In genomic region chr3:33798418-33799201, GRCh38 we compare ENCODE assay signal across 8 cellular contexts. TPM values are rescaled to one million over a fixed set of nuclear protein-coding genes. Genes with fewer than 3 reads are reported as not detected.
DNase-seq lines count a peak whose midpoint lies in the region; ATAC-seq and TF ChIP-seq lines count a peak whose summit lies in the region.

A gene with protein sequence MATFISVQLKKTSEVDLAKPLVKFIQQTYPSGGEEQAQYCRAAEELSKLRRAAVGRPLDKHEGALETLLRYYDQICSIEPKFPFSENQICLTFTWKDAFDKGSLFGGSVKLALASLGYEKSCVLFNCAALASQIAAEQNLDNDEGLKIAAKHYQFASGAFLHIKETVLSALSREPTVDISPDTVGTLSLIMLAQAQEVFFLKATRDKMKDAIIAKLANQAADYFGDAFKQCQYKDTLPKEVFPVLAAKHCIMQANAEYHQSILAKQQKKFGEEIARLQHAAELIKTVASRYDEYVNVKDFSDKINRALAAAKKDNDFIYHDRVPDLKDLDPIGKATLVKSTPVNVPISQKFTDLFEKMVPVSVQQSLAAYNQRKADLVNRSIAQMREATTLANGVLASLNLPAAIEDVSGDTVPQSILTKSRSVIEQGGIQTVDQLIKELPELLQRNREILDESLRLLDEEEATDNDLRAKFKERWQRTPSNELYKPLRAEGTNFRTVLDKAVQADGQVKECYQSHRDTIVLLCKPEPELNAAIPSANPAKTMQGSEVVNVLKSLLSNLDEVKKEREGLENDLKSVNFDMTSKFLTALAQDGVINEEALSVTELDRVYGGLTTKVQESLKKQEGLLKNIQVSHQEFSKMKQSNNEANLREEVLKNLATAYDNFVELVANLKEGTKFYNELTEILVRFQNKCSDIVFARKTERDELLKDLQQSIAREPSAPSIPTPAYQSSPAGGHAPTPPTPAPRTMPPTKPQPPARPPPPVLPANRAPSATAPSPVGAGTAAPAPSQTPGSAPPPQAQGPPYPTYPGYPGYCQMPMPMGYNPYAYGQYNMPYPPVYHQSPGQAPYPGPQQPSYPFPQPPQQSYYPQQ (plus strand): TSS chr3:33798630. CDS start chr3:33798729, 99 bp downstream.

- H3K27me3 Mint-ChIP-seq in naive thymus-derived CD8-positive, alpha-beta T cell: no peaks in the 10 kb centered on the region

- no peaks in the 10 kb centered on the region for H3K9me3 ChIP-seq in fibroblast of lung (ENCODE audit: control insufficient read depth, insufficient read depth, low read depth, low read length)

- H3K4me1 ChIP-seq in KMS-11 (ENCODE audit: low read depth, poor library complexity, severe bottlenecking) (peaks cover 24% of the 10 kb centered on the region), fibroblast of lung (ENCODE audit: control insufficient read depth, extremely low read depth, insufficient read depth, low read length) (no peaks in the 10 kb centered on the region)

- no peaks in the 10 kb centered on the region for H3K9me3 Mint-ChIP-seq in naive thymus-derived CD8-positive, alpha-beta T cell

- H3K4me2 ChIP-seq in KMS-11: peak within 1 kb of the TSS; percentile 82
- H3K4me2 ChIP-seq in fibroblast of lung (ENCODE audit: extremely low read depth, insufficient read depth, low read length): peak within 1 kb of the TSS; percentile 92

- H2AFZ ChIP-seq in KMS-11 (ENCODE audit: low read depth) (peak within 1 kb of the TSS; percentile 82), fibroblast of lung (ENCODE audit: low read length) (peak within 1 kb of the TSS; percentile 89)

- H3K4me3 ChIP-seq in KMS-11 (IDR thresholded peaks at IDR 0.05; ENCODE audit: insufficient read depth, low read depth, low read length): peak within 1 kb of the TSS; percentile 52
- peak within 1 kb of the TSS; percentile 89 to 98 (median 95) for H3K4me3 ChIP-seq in fibroblast of lung (replicated peaks in 1 of 4; ENCODE audit: control extremely low read depth in 1 of 4, insufficient read depth in 1 of 4, low read depth in 3 of 4, low read length in 4 of 4)

- TF ChIP-seq CTCF in KMS-11 (conservative IDR thresholded peaks at IDR 0.05; ENCODE audit: low read depth, low read length) (no peak), fibroblast of lung (conservative IDR thresholded peaks at IDR 0.05 in 1 of 2, IDR thresholded peaks at IDR 0.05 in 1 of 2; ENCODE audit: low read depth in 1 of 2, low read length in 2 of 2) (peak in 1 of 2 donors; percentile 4)

- DNase-seq in Daoy (ENCODE audit: low read depth) (peak; percentile 91), RPMI7951 (ENCODE audit: low read depth) (peak; percentile 90), fibroblast of lung (ENCODE audit: low read depth in 2 of 2) (peak; percentile 94 to 95)
- DNase-seq in activated T-helper 1 cell treated with anti-CD3 and anti-CD28 coated beads, Interleukin-2, amount 50 U/mL, for 16 hours (ENCODE audit: low read depth in 1 of 2, low spot score in 1 of 2): peak; percentile 72 to 82
- peak; percentile 77 to 95 (median 86) for DNase-seq in naive thymus-derived CD8-positive, alpha-beta T cell
- peak; percentile 74 to 89 (median 80) for DNase-seq in stimulated activated naive CD4-positive, alpha-beta T cell (lab: John Stamatoyannopoulos, UW)

- peaks cover 0 to 21% (median 4%) of the 10 kb centered on the region in 3 donors for H3K36me3 Mint-ChIP-seq in naive thymus-derived CD8-positive, alpha-beta T cell

- ATAC-seq in GM21737 (IDR thresholded peaks at IDR 0.05; ENCODE audit: unreplicated experiment): peak; percentile 90
- ATAC-seq in naive thymus-derived CD8-positive, alpha-beta T cell: peak; percentile 80 to 83

- H3K9ac ChIP-seq in KMS-11: peak within 1 kb of the TSS; percentile 70
- H3K9ac ChIP-seq in fibroblast of lung (ENCODE audit: insufficient read depth, low read length): peak within 1 kb of the TSS; percentile 98

- peak within 1 kb of the TSS; percentile 94 to 99 (median 98) for H3K27ac Mint-ChIP-seq in naive thymus-derived CD8-positive, alpha-beta T cell

- peak within 1 kb of the TSS; percentile 91 to 100 (median 98) for H3K4me3 Mint-ChIP-seq in naive thymus-derived CD8-positive, alpha-beta T cell

- no peaks in the 10 kb centered on the region for H3K27me3 ChIP-seq in KMS-11 (ENCODE audit: insufficient read depth, low read depth)
- no peaks in the 10 kb centered on the region for H3K27me3 ChIP-seq in fibroblast of lung (ENCODE audit: control insufficient read depth, insufficient read depth, low read length)

- peaks cover 28% of the 10 kb centered on the region; the same call in 1 of the 2 replicates for H3K79me2 ChIP-seq in KMS-11 (ENCODE audit: insufficient read depth, low read depth)
- peaks cover 56% of the 10 kb centered on the region for H3K79me2 ChIP-seq in fibroblast of lung (ENCODE audit: control insufficient read depth, insufficient read depth, low read length)

- H4K20me1 ChIP-seq in KMS-11 (ENCODE audit: insufficient read depth) (no peaks in the 10 kb centered on the region), fibroblast of lung (ENCODE audit: control insufficient read depth, extremely low read depth, insufficient read depth, low read length) (no peaks in the 10 kb centered on the region)

- H3K27ac ChIP-seq in KMS-11 (peak within 1 kb of the TSS; percentile 70), fibroblast of lung (ENCODE audit: insufficient read depth, low read length) (peak within 1 kb of the TSS; percentile 99)

- H3K4me1 Mint-ChIP-seq in naive thymus-derived CD8-positive, alpha-beta T cell: peaks cover 24 to 61% (median 51%) of the 10 kb centered on the region in 4 donors

- H3K36me3 ChIP-seq in KMS-11 (ENCODE audit: insufficient read depth) (no peaks in the 10 kb centered on the region), fibroblast of lung (ENCODE audit: control insufficient read depth, insufficient read depth, low read length) (no peaks in the 10 kb centered on the region)

- POLR2A ChIA-PET in naive thymus-derived CD8-positive, alpha-beta T cell (lab: Charles Lee): interaction anchor here (0.7 to 3.5 kb wide), 10 partner anchors 9 to 1114 kb away, joined by 3 to 22 read pairs (median 6); partner anchors contain the start of genes CNOT10 and UBP1

RNA-seq across cellular contexts. Expression of the gene that starts here (rescaled TPM):
- total RNA-seq in Daoy (2014; rRNA removed; shearing (Covaris generic)): 45.4 and 84.6 TPM in 2 replicates
- total RNA-seq in RPMI7951 (2014; rRNA removed; shearing (Covaris generic)): 107 and 120 TPM in 2 replicates
- total RNA-seq in fibroblast of lung: 76.5 and 99.4 TPM in 2 replicates
- polyA plus RNA-seq in fibroblast of lung: 121 and 146 TPM in 2 replicates
- 81.3 and 115 TPM in 2 replicates for polyA plus RNA-seq in fibroblast of lung (2012)
- 61.1 and 63.4 TPM in 2 replicates for polyA minus RNA-seq in fibroblast of lung (ENCODE audit: low replicate concordance)
- 100 to 1,000 TPM; 211 to 216 TPM for total RNA-seq in naive thymus-derived CD8-positive, alpha-beta T cell
- polyA plus RNA-seq in naive thymus-derived CD8-positive, alpha-beta T cell: 10 to 100 TPM; 56.9 to 61.7 (median 59.0) TPM

Comparison
In these comparisons a context has a peak if more than half of its experiments do, and no peak if none do; other contexts are left out.
1. Peak in every context shown above with its lines: DNase-seq, ATAC-seq, H3K4me3 ChIP-seq and H3K27ac ChIP-seq.